ENCODE assay signal across 8 cellular contexts in genomic region chr1:16145988-16146887, GRCh38. TPM values are rescaled to one million over a fixed set of nuclear protein-coding genes. Genes with fewer than 3 reads are reported as not detected.
DNase-seq lines count a peak whose midpoint lies in the region; ATAC-seq, FAIRE-seq and TF ChIP-seq lines count a peak whose summit lies in the region.

No MANE protein-coding gene starts in this region.

- no peak overlapping the region for H2AFZ ChIP-seq in hepatocyte

- no peaks in the 10 kb centered on the region for H3K9me3 ChIP-seq in hepatocyte (ENCODE audit: low read depth)
- H3K9me3 ChIP-seq in small intestine (ENCODE audit: control insufficient read depth, low read depth), result no peaks in the 10 kb centered on the region

- no peaks in the 10 kb centered on the region for H3K27me3 ChIP-seq in hepatocyte
- H3K27me3 ChIP-seq in small intestine (ENCODE audit: control insufficient read depth in 2 of 2, insufficient read depth in 2 of 2, low read length in 2 of 2), result no peaks in the 10 kb centered on the region

- H3K36me3 ChIP-seq in hepatocyte (replicated peaks; ENCODE audit: insufficient read depth, low read depth), result no peaks in the 10 kb centered on the region
- H3K36me3 ChIP-seq in small intestine (ENCODE audit: control insufficient read depth in 2 of 2, insufficient read depth in 2 of 2, low read length in 2 of 2), result peaks cover 0 to 10% of the 10 kb centered on the region in 2 donors

- H3K4me2 ChIP-seq in hepatocyte, result peak overlapping the region; percentile 75

- H3K4me1 ChIP-seq in hepatocyte (ENCODE audit: insufficient read depth) (peaks cover 56% of the 10 kb centered on the region), small intestine (ENCODE audit: control insufficient read depth in 2 of 2, insufficient read depth in 1 of 2, low read depth in 1 of 2, low read length in 1 of 2) (peaks cover 2 to 9% of the 10 kb centered on the region in 2 donors)

- no peak for TF ChIP-seq CTCF in hepatocyte (IDR thresholded peaks at IDR 0.05; ENCODE audit: poor library complexity)

- peak; percentile 94 for DNase-seq in amniotic epithelial cell (ENCODE audit: low read depth)
- DNase-seq in hepatocyte (ENCODE audit: low spot score), result peak; percentile 94
- no peak for DNase-seq in small intestine
- DNase-seq in activated naive CD4-positive, alpha-beta T cell treated with anti-CD3 and anti-CD28 coated beads, Interleukin-2, amount 50 U/mL, for 72 hours (ENCODE audit: low spot score in 2 of 2), result no peak
- DNase-seq in stimulated activated naive CD4-positive, alpha-beta T cell treated with Interleukin-2 at 50 U/mL for 16 hours (lab: John Stamatoyannopoulos, UW), result no peak
- no peak for DNase-seq in globus pallidus (ENCODE audit: low spot score)

- no peaks in the 10 kb centered on the region for H4K20me1 ChIP-seq in hepatocyte (ENCODE audit: insufficient read depth, poor library complexity, severe bottlenecking)

- H3K27ac ChIP-seq in hepatocyte (peak overlapping the region; percentile 91), small intestine (ENCODE audit: low read depth in 1 of 2, low read length in 1 of 2) (peak overlapping the region; percentile 85 to 88)

- WGBS in hepatocyte (ENCODE audit: low lambda C conversion rate, missing lambda C conversion rate), result 11% methylated on average over 34 of the region's 35 CpGs
- 43 to 57% (median 47%) methylated on average over 35 of the region's 35 CpGs for WGBS in small intestine, 3 donors

- no peaks in the 10 kb centered on the region for H3K9me2 ChIP-seq in hepatocyte (replicated peaks; ENCODE audit: insufficient read depth)

- no peak overlapping the region for H3K27ac Mint-ChIP-seq in activated naive CD4-positive, alpha-beta T cell treated with anti-CD3 and anti-CD28 coated beads, Interleukin-2, amount 50 U/mL, for 72 hours

- H3K4me3 ChIP-seq in hepatocyte (no peak overlapping the region), small intestine (ENCODE audit: low read depth in 1 of 2, low read length in 2 of 2) (peak overlapping the region in 1 of 2 donors; percentile 41)

- ATAC-seq in HG02885 (IDR thresholded peaks at IDR 0.05; ENCODE audit: poor library complexity, unreplicated experiment) (peak; percentile 53), GM19035 (IDR thresholded peaks at IDR 0.05; ENCODE audit: unreplicated experiment) (no peak)
- no peak for ATAC-seq in activated naive CD4-positive, alpha-beta T cell treated with anti-CD3 and anti-CD28 coated beads, Interleukin-2, amount 50 U/mL, for 72 hours

- H3K9me3 Mint-ChIP-seq in activated naive CD4-positive, alpha-beta T cell treated with anti-CD3 and anti-CD28 coated beads, Interleukin-2, amount 50 U/mL, for 72 hours, result no peaks in the 10 kb centered on the region

- H3K36me3 Mint-ChIP-seq in activated naive CD4-positive, alpha-beta T cell treated with anti-CD3 and anti-CD28 coated beads, Interleukin-2, amount 50 U/mL, for 72 hours, result no peaks in the 10 kb centered on the region

- FAIRE-seq in small intestine (lab: Jason Lieb, UNC), result no peak

- peaks cover 55% of the 10 kb centered on the region for H3K79me2 ChIP-seq in hepatocyte

RNA-seq across cellular contexts. Expression of gene EPHA2, which starts 9.6 kb away (rescaled TPM):
- total RNA-seq in hepatocyte, result 26.7 and 27.3 TPM in 2 replicates
- polyA plus RNA-seq in hepatocyte (20.0 and 20.4 TPM in 2 replicates), small intestine (10 to 100 TPM; 16.4 to 23.8 (median 23.3) TPM)
- total RNA-seq in activated naive CD4-positive, alpha-beta T cell treated with anti-CD3 and anti-CD28 coated beads, Interleukin-2, amount 50 U/mL, for 72 hours, result under 1 TPM; 0.07 to 0.16 TPM

Comparison
In these comparisons a context has a peak if more than half of its experiments do, and no peak if none do; other contexts are left out.
1. DNase-seq: peak in amniotic epithelial cell (single experiment) and hepatocyte (single experiment); none in small intestine (single experiment), activated naive CD4-positive, alpha-beta T cell treated with anti-CD3 and anti-CD28 coated beads, Interleukin-2, amount 50 U/mL, for 72 hours (0 of 2), stimulated activated naive CD4-positive, alpha-beta T cell treated with Interleukin-2 at 50 U/mL for 16 hours (single experiment) and globus pallidus (single experiment).
2. RNA of gene EPHA2, which starts 9.6 kb away (total RNA-seq): 26.7 to 27.3 TPM in hepatocyte; 0.07 to 0.16 TPM in activated naive CD4-positive, alpha-beta T cell treated with anti-CD3 and anti-CD28 coated beads, Interleukin-2, amount 50 U/mL, for 72 hours; every median in the first group is over 10 times any median in the second.